In genomic region chr7:106715730-106716129, GRCh38 we compare ENCODE assay signal across 29 cellular contexts. TPM values are rescaled to one million over a fixed set of nuclear protein-coding genes. Genes with fewer than 3 reads are reported as not detected.
DNase-seq lines count a peak whose midpoint lies in the region; ATAC-seq and FAIRE-seq lines count a peak whose summit lies in the region.
"Had no signal": no experiment of that assay in that cellular context is flagged by ENCODE, and none has a peak within 500 bp of the region (broad histone marks: within the 10 kb centered on the region; RNA-seq: fewer than 3 reads in every experiment).

No MANE protein-coding gene starts in this region.

- no peak overlapping the region for H3K27ac Mint-ChIP-seq in stimulated activated naive CD8-positive, alpha-beta T cell treated with anti-CD3 and anti-CD28 coated beads, Interleukin-15, amount 100 ng/mL, for 72 hours
- H3K27ac Mint-ChIP-seq in activated T-helper 17 cell treated with anti-CD3 and anti-CD28 coated beads, Interleukin-2, amount 50 U/mL, for 72 hours: no peak overlapping the region
- H3K27ac Mint-ChIP-seq: CD14-positive monocyte; CD4-positive, CD25-positive, alpha-beta regulatory T cell; CD8-positive, alpha-beta memory T cell had no signal

- FAIRE-seq in urothelium cell line (lab: Jason Lieb, UNC): peak; percentile 40
- FAIRE-seq: A204.1, GM12878, GM12892, GM18507 had no signal

- H3K4me3 Mint-ChIP-seq in stimulated activated naive CD8-positive, alpha-beta T cell treated with anti-CD3 and anti-CD28 coated beads, Interleukin-15, amount 100 ng/mL, for 72 hours: no peak overlapping the region
- no peak overlapping the region for H3K4me3 Mint-ChIP-seq in activated T-helper 17 cell treated with anti-CD3 and anti-CD28 coated beads, Interleukin-2, amount 50 U/mL, for 72 hours
- H3K4me3 Mint-ChIP-seq: CD14-positive monocyte; CD4-positive, alpha-beta memory T cell; CD4-positive, CD25-positive, alpha-beta regulatory T cell; CD8-positive, alpha-beta memory T cell had no signal

- peak; percentile 43 for ATAC-seq in stimulated activated naive CD8-positive, alpha-beta T cell treated with anti-CD3 and anti-CD28 coated beads, Interleukin-15, Interleukin-2, amounts not matched to agents 100 U/mL and 50 U/mL, for 24 hours
- no peak for ATAC-seq in stimulated activated naive CD8-positive, alpha-beta T cell treated with anti-CD3 and anti-CD28 coated beads, Interleukin-15, amount 100 ng/mL, for 72 hours
- ATAC-seq in activated T-helper 17 cell treated with anti-CD3 and anti-CD28 coated beads, Interleukin-2, amount 50 U/mL, for 72 hours (replicated peaks): peak; percentile 50
- no peak for ATAC-seq in HG03469 (IDR thresholded peaks at IDR 0.05; ENCODE audit: unreplicated experiment)
- no peak for ATAC-seq in HG03342 (IDR thresholded peaks at IDR 0.05; ENCODE audit: unreplicated experiment)
- ATAC-seq: GM12878 had no signal

- H3K27me3 Mint-ChIP-seq in stimulated activated naive CD8-positive, alpha-beta T cell treated with anti-CD3 and anti-CD28 coated beads, Interleukin-15, amount 100 ng/mL, for 72 hours: no peaks in the 10 kb centered on the region
- H3K27me3 Mint-ChIP-seq in activated T-helper 17 cell treated with anti-CD3 and anti-CD28 coated beads, Interleukin-2, amount 50 U/mL, for 72 hours: no peaks in the 10 kb centered on the region
- H3K27me3 Mint-ChIP-seq: CD4-positive, CD25-positive, alpha-beta regulatory T cell; CD8-positive, alpha-beta memory T cell had no signal

- peaks cover 15% of the 10 kb centered on the region for H3K4me1 Mint-ChIP-seq in stimulated activated naive CD8-positive, alpha-beta T cell treated with anti-CD3 and anti-CD28 coated beads, Interleukin-15, amount 100 ng/mL, for 72 hours
- peaks cover 19% of the 10 kb centered on the region for H3K4me1 Mint-ChIP-seq in activated T-helper 17 cell treated with anti-CD3 and anti-CD28 coated beads, Interleukin-2, amount 50 U/mL, for 72 hours

- H3K4me1 ChIP-seq in Karpas-422 (ENCODE audit: low read length): peaks cover 15% of the 10 kb centered on the region
- H3K4me1 ChIP-seq: BE2C had no signal

- no peak overlapping the region for H2AFZ ChIP-seq in Karpas-422 (ENCODE audit: low read length)

- no peaks in the 10 kb centered on the region for H3K9me2 ChIP-seq in Karpas-422 (replicated peaks; ENCODE audit: insufficient read depth, low read length)

- H3K9me3 ChIP-seq in Karpas-422 (ENCODE audit: low read length): no peaks in the 10 kb centered on the region
- H3K9me3 ChIP-seq: BE2C, BLaER1 had no signal

- H3K4me2 ChIP-seq in Karpas-422 (ENCODE audit: low read depth, low read length, poor library complexity, severe bottlenecking): no peak overlapping the region
- H3K4me2 ChIP-seq: BLaER1 had no signal

- H3K4me3 ChIP-seq in Karpas-422 (ENCODE audit: low read length): no peak overlapping the region
- H3K4me3 ChIP-seq: BLaER1, GM12878 had no signal

- DNase-seq in stimulated activated naive CD8-positive, alpha-beta T cell treated with anti-CD3 and anti-CD28 coated beads, Interleukin-15, Interleukin-2, amounts not matched to agents 100 U/mL and 50 U/mL, for 24 hours: no peak
- no peak for DNase-seq in stimulated activated naive CD8-positive, alpha-beta T cell treated with anti-CD3 and anti-CD28 coated beads, Interleukin-15, amount 100 ng/mL, for 72 hours
- DNase-seq in Karpas-422 (peak; percentile 38), urothelium cell line (ENCODE audit: low spot score) (no peak), ureter (ENCODE audit: low spot score) (no peak)
- DNase-seq: 8988T; ACHN; BE2C; C1 segment of cervical spinal cord; CD4-positive, alpha-beta memory T cell; CD4-positive, CD25-positive, alpha-beta regulatory T cell; CD8-positive, alpha-beta memory T cell; COR-L47; DMS 273 treated with DMSO at 0.1 percent for 48 hours; DMS153; DMS53; DMS79; DND-41; EL; GDM1 had no signal

- no peaks in the 10 kb centered on the region for H4K20me1 ChIP-seq in Karpas-422 (ENCODE audit: insufficient read depth, low read depth, low read length)
- H4K20me1 ChIP-seq: BLaER1 had no signal

- H3K9ac ChIP-seq in Karpas-422 (ENCODE audit: low read length): no peak overlapping the region
- H3K9ac ChIP-seq: BLaER1 had no signal

- no peaks in the 10 kb centered on the region for H3K36me3 Mint-ChIP-seq in activated T-helper 17 cell treated with anti-CD3 and anti-CD28 coated beads, Interleukin-2, amount 50 U/mL, for 72 hours (ENCODE audit: low read depth)
- H3K36me3 Mint-ChIP-seq: CD4-positive, CD25-positive, alpha-beta regulatory T cell had no signal

- H3K79me2 ChIP-seq in Karpas-422 (ENCODE audit: low read length): no peaks in the 10 kb centered on the region

- peaks cover 5 to 8% of the 10 kb centered on the region in 2 donors for H3K9me3 Mint-ChIP-seq in stimulated activated naive CD8-positive, alpha-beta T cell treated with anti-CD3 and anti-CD28 coated beads, Interleukin-15, amount 100 ng/mL, for 72 hours
- no peaks in the 10 kb centered on the region for H3K9me3 Mint-ChIP-seq in activated T-helper 17 cell treated with anti-CD3 and anti-CD28 coated beads, Interleukin-2, amount 50 U/mL, for 72 hours

- H3K36me3 ChIP-seq in Karpas-422 (ENCODE audit: insufficient read depth, low read length): no peaks in the 10 kb centered on the region
- H3K36me3 ChIP-seq: BE2C, BLaER1 had no signal

- no peak overlapping the region for H3K27ac ChIP-seq in Karpas-422 (ENCODE audit: low read length)
- H3K27ac ChIP-seq: BLaER1 had no signal

- no peaks in the 10 kb centered on the region for H3K27me3 ChIP-seq in Karpas-422 (ENCODE audit: low read length)
- H3K27me3 ChIP-seq: BE2C, BLaER1 had no signal

RNA-seq across cellular contexts. Expression of gene CCDC71L, which starts 54.8 kb away (rescaled TPM):
- total RNA-seq in Karpas-422 (2014; rRNA removed; shearing (Covaris generic); ENCODE audit: low replicate concordance): 18.7 and 31.0 TPM in 2 replicates
- total RNA-seq in activated T-helper 17 cell treated with anti-CD3 and anti-CD28 coated beads, Interleukin-2, amount 50 U/mL, for 72 hours: 10 to 100 TPM; 19.4 to 28.5 TPM
- 19.4 TPM for total RNA-seq in ureter

Comparison
In these comparisons a context has a peak if more than half of its experiments do, and no peak if none do; other contexts are left out.
1. ATAC-seq: peak in stimulated activated naive CD8-positive, alpha-beta T cell treated with anti-CD3 and anti-CD28 coated beads, Interleukin-15, Interleukin-2, amounts not matched to agents 100 U/mL and 50 U/mL, for 24 hours (single experiment) and activated T-helper 17 cell treated with anti-CD3 and anti-CD28 coated beads, Interleukin-2, amount 50 U/mL, for 72 hours (single experiment); none in stimulated activated naive CD8-positive, alpha-beta T cell treated with anti-CD3 and anti-CD28 coated beads, Interleukin-15, amount 100 ng/mL, for 72 hours (single experiment), HG03469 (single experiment) and HG03342 (single experiment).